Comparison of ENCODE assay signal across 22 cellular contexts in genomic region chr12:27400856-27401255, GRCh38.
"Had no signal": no experiment of that assay in that cellular context is flagged by ENCODE, and none has a peak within 500 bp of the region (broad histone marks: within the 10 kb centered on the region; RNA-seq: fewer than 3 reads in every experiment).

No MANE protein-coding gene starts in this region.

- ATAC-seq: esophagus mucosa; lower lobe of right lung; natural killer cell treated with Interleukin-12 subunit alpha and Interleukin-12 subunit beta and Interleukin-15 and Interleukin-18, amount 100 ng/mL, for 72 hours; right lobe of liver; stimulated activated effector memory CD8-positive, alpha-beta T cell treated with anti-CD3 and anti-CD28 coated beads, Interleukin-12 subunit alpha, Interleukin-12 subunit beta, amount 100 ng/mL, for 72 hours; stimulated activated naive CD8-positive, alpha-beta T cell treated with anti-CD3 and anti-CD28 coated beads, Interleukin-15, Interleukin-2, amounts not matched to agents 100 U/mL and 50 U/mL, for 24 hours; upper lobe of right lung had no signal

- H3K9me3 Mint-ChIP-seq: memory B cell; natural killer cell treated with Interleukin-12 subunit alpha and Interleukin-12 subunit beta and Interleukin-15 and Interleukin-18, amount 100 ng/mL, for 72 hours; stimulated activated effector memory CD8-positive, alpha-beta T cell treated with anti-CD3 and anti-CD28 coated beads, Interleukin-12 subunit alpha, Interleukin-12 subunit beta, amount 100 ng/mL, for 72 hours had no signal

- H3K4me1 ChIP-seq: left ventricle myocardium inferior, lower lobe of right lung, parathyroid adenoma, prostate gland, right lobe of liver, suprapubic skin, tibial nerve, upper lobe of right lung had no signal

- H3K27ac ChIP-seq: left ventricle myocardium inferior, lower lobe of right lung, parathyroid adenoma, prostate gland, right lobe of liver, suprapubic skin, tibial nerve, upper lobe of right lung had no signal

- H3K4me1 Mint-ChIP-seq: memory B cell; stimulated activated effector memory CD8-positive, alpha-beta T cell treated with anti-CD3 and anti-CD28 coated beads, Interleukin-12 subunit alpha, Interleukin-12 subunit beta, amount 100 ng/mL, for 72 hours had no signal

- H3K36me3 Mint-ChIP-seq: memory B cell; natural killer cell treated with Interleukin-12 subunit alpha and Interleukin-12 subunit beta and Interleukin-15 and Interleukin-18, amount 100 ng/mL, for 72 hours; stimulated activated effector memory CD8-positive, alpha-beta T cell treated with anti-CD3 and anti-CD28 coated beads, Interleukin-12 subunit alpha, Interleukin-12 subunit beta, amount 100 ng/mL, for 72 hours had no signal

- H3K27me3 Mint-ChIP-seq: natural killer cell treated with Interleukin-12 subunit alpha and Interleukin-12 subunit beta and Interleukin-15 and Interleukin-18, amount 100 ng/mL, for 72 hours had no signal

- H3K9me3 ChIP-seq: lower lobe of right lung, prostate gland, right lobe of liver, suprapubic skin, upper lobe of right lung had no signal

- DNase-seq: effector memory CD4-positive, alpha-beta T cell; foreskin melanocyte; head of caudate nucleus; hippocampal formation; left ventricle myocardium inferior; lower lobe of right lung; midbrain; occipital lobe; retina; right lobe of liver; stimulated activated CD4-positive, alpha-beta T cell treated with anti-CD3 and anti-CD28 coated beads, Interleukin-4, amount 100 ng/mL, for 1 hour; stimulated activated CD8-positive, alpha-beta memory T cell treated with anti-CD3 and anti-CD28 coated beads, Interleukin-4, amount 100 ng/mL, for 48 hours; stimulated activated naive CD8-positive, alpha-beta T cell treated with anti-CD3 and anti-CD28 coated beads, Interleukin-15, Interleukin-2, amounts not matched to agents 100 U/mL and 50 U/mL, for 24 hours; upper lobe of right lung had no signal

- H3K4me3 ChIP-seq: left ventricle myocardium inferior, lower lobe of right lung, prostate gland, right lobe of liver, suprapubic skin, tibial nerve, upper lobe of right lung had no signal

- H3K36me3 ChIP-seq: left ventricle myocardium inferior, lower lobe of right lung, prostate gland, right lobe of liver, suprapubic skin, upper lobe of right lung had no signal

- H3K4me3 Mint-ChIP-seq: memory B cell; natural killer cell treated with Interleukin-12 subunit alpha and Interleukin-12 subunit beta and Interleukin-15 and Interleukin-18, amount 100 ng/mL, for 72 hours; stimulated activated effector memory CD8-positive, alpha-beta T cell treated with anti-CD3 and anti-CD28 coated beads, Interleukin-12 subunit alpha, Interleukin-12 subunit beta, amount 100 ng/mL, for 72 hours had no signal

- H3K27ac Mint-ChIP-seq: memory B cell; natural killer cell treated with Interleukin-12 subunit alpha and Interleukin-12 subunit beta and Interleukin-15 and Interleukin-18, amount 100 ng/mL, for 72 hours; stimulated activated effector memory CD8-positive, alpha-beta T cell treated with anti-CD3 and anti-CD28 coated beads, Interleukin-12 subunit alpha, Interleukin-12 subunit beta, amount 100 ng/mL, for 72 hours had no signal

- H3K27me3 ChIP-seq: right lobe of liver, suprapubic skin, tibial nerve, upper lobe of right lung had no signal
